Comparison of ENCODE assay signal across 9 cellular contexts in genomic region chr1:39671433-39671792, GRCh38. TPM values are rescaled to one million over a fixed set of nuclear protein-coding genes. Genes with fewer than 3 reads are reported as not detected.
DNase-seq lines count a peak whose midpoint lies in the region; ATAC-seq and TF ChIP-seq lines count a peak whose summit lies in the region.
"Had no signal": no experiment of that assay in that cellular context is flagged by ENCODE, and none has a peak within 500 bp of the region (broad histone marks: within the 10 kb centered on the region; RNA-seq: fewer than 3 reads in every experiment).

No MANE protein-coding gene starts in this region.

- peak overlapping the region; percentile 40 for H3K27ac Mint-ChIP-seq in stimulated activated memory B cell treated with anti-CD40 and anti-IgM and Interleukin-4, amounts not matched to agents 10 μg/mL and 1 μg/mL and 100 μg/mL, for 72 hours

- TF ChIP-seq CTCF in OCI-LY7 (conservative IDR thresholded peaks at IDR 0.05; ENCODE audit: low read length): no peak

- H3K79me2 ChIP-seq in OCI-LY7 (ENCODE audit: insufficient read depth, low read depth, low read length): no peaks in the 10 kb centered on the region

- H3K27ac ChIP-seq in iPS-18a (ENCODE audit: low read length) (no peak overlapping the region), OCI-LY7 (ENCODE audit: low read depth, low read length, poor library complexity, severe bottlenecking) (no peak overlapping the region)
- H3K27ac ChIP-seq: 22Rv1 had no signal

- ATAC-seq in stimulated activated memory B cell treated with anti-CD40 and anti-IgM and Interleukin-4, amounts not matched to agents 10 μg/mL and 1 μg/mL and 100 μg/mL, for 72 hours: no peak

- peaks cover 94% of the 10 kb centered on the region for H3K27me3 ChIP-seq in iPS-18a (ENCODE audit: control insufficient read depth, insufficient read depth, low read length)

- H2AFZ ChIP-seq in OCI-LY7 (ENCODE audit: low read length): no peak overlapping the region

- BruUV-seq in OCI-LY7 (replicated peaks; lab: Mats Ljungman, UMichigan): no TSS peak

- H3K4me1 ChIP-seq in iPS-18a (ENCODE audit: control insufficient read depth, low read depth, low read length) (no peaks in the 10 kb centered on the region), OCI-LY7 (ENCODE audit: insufficient read depth, low read length, poor library complexity, severe bottlenecking) (no peaks in the 10 kb centered on the region)

- no peak overlapping the region for H3K9ac ChIP-seq in iPS-18a (ENCODE audit: low read length)

- no peaks in the 10 kb centered on the region for H3K9me2 ChIP-seq in OCI-LY7 (ENCODE audit: insufficient read depth, low read length)

- peaks cover 42% of the 10 kb centered on the region for H3K27me3 Mint-ChIP-seq in stimulated activated memory B cell treated with anti-CD40 and anti-IgM and Interleukin-4, amounts not matched to agents 10 μg/mL and 1 μg/mL and 100 μg/mL, for 72 hours

- H3K9me3 Mint-ChIP-seq in stimulated activated memory B cell treated with anti-CD40 and anti-IgM and Interleukin-4, amounts not matched to agents 10 μg/mL and 1 μg/mL and 100 μg/mL, for 72 hours: no peaks in the 10 kb centered on the region

- CTCF ChIA-PET in OCI-LY7 (lab: Charles Lee; ENCODE audit: unreplicated experiment): interaction anchor here (0.6 kb wide), 1 partner anchor 1300 kb away, joined by 3 read pairs; no protein-coding TSS in a partner anchor

- H3K36me3 Mint-ChIP-seq in stimulated activated memory B cell treated with anti-CD40 and anti-IgM and Interleukin-4, amounts not matched to agents 10 μg/mL and 1 μg/mL and 100 μg/mL, for 72 hours: peaks cover 9% of the 10 kb centered on the region

- POLR2A ChIA-PET in OCI-LY7 (lab: Charles Lee): interaction anchor here (1.2 kb wide), 1 partner anchor 12 kb away, joined by 3 read pairs; no protein-coding TSS in a partner anchor

- no peak overlapping the region for H3K4me2 ChIP-seq in OCI-LY7 (ENCODE audit: low read length)

- H3K9me3 ChIP-seq in iPS-18a (ENCODE audit: control insufficient read depth, low read depth, low read length): no peaks in the 10 kb centered on the region
- no peaks in the 10 kb centered on the region for H3K9me3 ChIP-seq in OCI-LY7 (ENCODE audit: low read length)

- no peaks in the 10 kb centered on the region for H4K20me1 ChIP-seq in OCI-LY7 (ENCODE audit: insufficient read depth, low read length)

- H3K4me3 ChIP-seq in iPS-18a (ENCODE audit: low read length): peak overlapping the region; percentile 58
- no peak overlapping the region for H3K4me3 ChIP-seq in OCI-LY7 (ENCODE audit: low read depth, low read length, poor library complexity, severe bottlenecking)

- DNase-seq in DMS 273 (lab: John Stamatoyannopoulos, UW; ENCODE audit: unreplicated experiment) (peak; percentile 98), DMS 273 treated with DMSO at 0.1 percent for 48 hours (lab: John Stamatoyannopoulos, UW) (no peak), amygdala (lab: John Stamatoyannopoulos, UW) (peak in 30 of 56 donors; percentile 12 to 66 (median 36)), OCI-LY7 (ENCODE audit: low spot score) (no peak), NCI-H187 (lab: John Stamatoyannopoulos, UW) (no peak), GM03348 (ENCODE audit: low spot score) (no peak)

- peak overlapping the region; percentile 65 for H3K4me3 Mint-ChIP-seq in stimulated activated memory B cell treated with anti-CD40 and anti-IgM and Interleukin-4, amounts not matched to agents 10 μg/mL and 1 μg/mL and 100 μg/mL, for 72 hours

- H3K36me3 ChIP-seq in iPS-18a (ENCODE audit: control insufficient read depth, low read depth, low read length) (no peaks in the 10 kb centered on the region), OCI-LY7 (ENCODE audit: insufficient read depth, low read length) (no peaks in the 10 kb centered on the region)

- intact Hi-C loops in OCI-LY7 (cut with micrococcal nuclease; ENCODE audit: unreplicated experiment): no loop called here

- H3K4me1 Mint-ChIP-seq in stimulated activated memory B cell treated with anti-CD40 and anti-IgM and Interleukin-4, amounts not matched to agents 10 μg/mL and 1 μg/mL and 100 μg/mL, for 72 hours: peaks cover 28% of the 10 kb centered on the region

RNA-seq across cellular contexts. Expression of gene NT5C1A, which starts 0.5 kb away (rescaled TPM):
- total RNA-seq in OCI-LY7 (2014; rRNA removed; shearing (Covaris generic)): not detected in 2 replicates
- not detected in 2 replicates for total RNA-seq in OCI-LY7 (2022)

RNA-seq across cellular contexts. Expression of gene HPCAL4, which starts 19.8 kb away (rescaled TPM):
- total RNA-seq in OCI-LY7 (2014; rRNA removed; shearing (Covaris generic)): not detected in 2 replicates
- not detected in 2 replicates for total RNA-seq in OCI-LY7 (2022)

RNA-seq across cellular contexts. Expression of gene HEYL, which starts 32.0 kb away (rescaled TPM):
- total RNA-seq in OCI-LY7 (2014; rRNA removed; shearing (Covaris generic)): not detected in 2 replicates
- total RNA-seq in OCI-LY7 (2022): not detected in 2 replicates

Comparison
In these comparisons a context has a peak if more than half of its experiments do, and no peak if none do; other contexts are left out.
1. DNase-seq: peak in DMS 273 (single experiment) and amygdala (30 of 56); none in DMS 273 treated with DMSO at 0.1 percent for 48 hours (single experiment), OCI-LY7 (single experiment), NCI-H187 (0 of 2) and GM03348 (single experiment).